18 cellular contexts compared by ENCODE assay signal in the genomic region with DNA sequence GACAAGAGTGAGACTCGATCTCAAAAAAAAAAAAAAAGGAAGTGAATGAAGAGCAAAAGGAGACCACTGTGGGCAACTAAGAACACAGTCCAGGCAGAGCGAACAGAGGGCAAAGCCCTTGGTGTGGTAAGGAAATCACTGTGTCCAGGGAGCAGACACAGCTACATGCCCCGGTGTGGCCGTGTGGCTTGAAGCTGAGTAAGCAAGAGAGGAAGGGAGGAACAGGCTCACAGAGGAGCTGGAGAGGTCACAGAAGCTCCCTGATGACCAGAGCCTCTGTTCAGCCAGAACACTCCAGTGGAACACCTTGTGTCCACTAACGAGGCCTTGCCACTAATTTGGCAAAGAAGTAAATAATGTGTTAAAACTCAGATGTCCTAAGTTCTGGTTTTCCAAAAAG.
DNase-seq lines count a peak whose midpoint lies in the region; ATAC-seq, FAIRE-seq and TF ChIP-seq lines count a peak whose summit lies in the region.
"Had no signal": no experiment of that assay in that cellular context is flagged by ENCODE, and none has a peak within 500 bp of the region (broad histone marks: within the 10 kb centered on the region; RNA-seq: fewer than 3 reads in every experiment).

No MANE protein-coding gene starts in this region.

- H3K9me2 ChIP-seq in MM.1S (replicated peaks; ENCODE audit: insufficient read depth, low read length): no peaks in the 10 kb centered on the region

- dilution Hi-C loops in endothelial cell of umbilical vein (cut with MboI; ENCODE audit: extremely low pct_ligation_motif_present, low sequenced_read_pairs): no loop called here

- no peak overlapping the region for H2BK12ac ChIP-seq in H9 (ENCODE audit: insufficient read length, low read depth, low read length)

- H2BK20ac ChIP-seq in H9 (ENCODE audit: low read depth, low read length, poor library complexity, severe bottlenecking): no peak overlapping the region

- peak; percentile 33 for FAIRE-seq in endothelial cell of umbilical vein (lab: Jason Lieb, UNC)

- H3K4me1 ChIP-seq in H9 (ENCODE audit: insufficient read depth, low read length) (no peaks in the 10 kb centered on the region), endothelial cell of umbilical vein (ENCODE audit: control insufficient read depth, extremely low read depth, insufficient read depth, low read length) (peaks cover 48% of the 10 kb centered on the region), MM.1S (ENCODE audit: low read length) (no peaks in the 10 kb centered on the region)

- H3K14ac ChIP-seq in H9 (ENCODE audit: insufficient read depth, low read length): no peak overlapping the region

- H3K27me3 ChIP-seq in H9 (ENCODE audit: insufficient read depth, low read length): no peaks in the 10 kb centered on the region; the same call in 1 of the 2 replicates
- H3K27me3 ChIP-seq in endothelial cell of umbilical vein (ENCODE audit: control insufficient read depth in 2 of 2, insufficient read depth in 2 of 2, low read length in 2 of 2): no peaks in the 10 kb centered on the region
- peaks cover 51% of the 10 kb centered on the region for H3K27me3 ChIP-seq in MM.1S (replicated peaks; ENCODE audit: insufficient read depth, low read length)

- H3K18ac ChIP-seq in H9 (ENCODE audit: insufficient read length, low read depth, low read length): no peak overlapping the region

- no TSS peak for BruUV-seq in endothelial cell of umbilical vein (replicated peaks; lab: Mats Ljungman, UMichigan)

- no peak overlapping the region for H4K8ac ChIP-seq in H9 (replicated peaks; ENCODE audit: insufficient read length, low read depth, low read length)

- H3K79me1 ChIP-seq in H9 (ENCODE audit: insufficient read depth, low read depth, low read length, poor library complexity, severe bottlenecking): no peaks in the 10 kb centered on the region

- H4K5ac ChIP-seq in H9 (ENCODE audit: insufficient read length, low read depth, low read length): no peak overlapping the region

- no peak overlapping the region for H2AK5ac ChIP-seq in H9 (ENCODE audit: insufficient read length, low read length)

- H3K56ac ChIP-seq in H9 (ENCODE audit: insufficient read length, low read depth, low read length): no peak overlapping the region

- no peak overlapping the region for H4K91ac ChIP-seq in H9 (ENCODE audit: insufficient read length, low read depth, low read length)

- no peaks in the 10 kb centered on the region; a peak in 1 of 5 replicates for H3K9me3 Mint-ChIP-seq in H9
- H3K9me3 Mint-ChIP-seq: CD8-positive, alpha-beta T cell had no signal

- H2BK120ac ChIP-seq in H9 (ENCODE audit: low read depth, low read length, poor library complexity, severe bottlenecking): no peak overlapping the region

- no CpG with 5 or more reads among the region's 5 CpGs for WGBS in H9 (ENCODE audit: extremely low coverage, insufficient read length, low lambda C conversion rate)

- H3K27me3 Mint-ChIP-seq in H9 (ENCODE audit: low read depth) (peaks cover 29% of the 10 kb centered on the region), T-helper 17 cell (peaks cover 81% of the 10 kb centered on the region)

- H3K36me3 ChIP-seq in endothelial cell of umbilical vein (ENCODE audit: control insufficient read depth in 2 of 2, extremely low read depth in 1 of 2, insufficient read depth in 2 of 2, low read length in 2 of 2) (no peaks in the 10 kb centered on the region), MM.1S (replicated peaks; ENCODE audit: insufficient read depth, low read length) (no peaks in the 10 kb centered on the region)
- H3K36me3 ChIP-seq: BLaER1 treated with 17β-estradiol and CSF1 and Interleukin-3, amounts not matched to agents 10 nM and 100 nM had no signal

- no peaks in the 10 kb centered on the region; the same call in 1 of the 2 replicates for H3K79me2 ChIP-seq in H9 (ENCODE audit: insufficient read depth, low read length)
- no peaks in the 10 kb centered on the region for H3K79me2 ChIP-seq in endothelial cell of umbilical vein (ENCODE audit: control insufficient read depth, insufficient read depth, low read length)
- no peaks in the 10 kb centered on the region for H3K79me2 ChIP-seq in MM.1S (ENCODE audit: low read length)

- no peak overlapping the region for H3K4me3 Mint-ChIP-seq in H9
- peak overlapping the region; percentile 45 for H3K4me3 Mint-ChIP-seq in T-helper 17 cell
- H3K4me3 Mint-ChIP-seq: CD8-positive, alpha-beta T cell had no signal

- H3K9me3 ChIP-seq in H9 (ENCODE audit: control insufficient read depth, low read depth, low read length): no peaks in the 10 kb centered on the region
- no peaks in the 10 kb centered on the region for H3K9me3 ChIP-seq in T-helper 17 cell (ENCODE audit: control insufficient read depth, low read length, poor library complexity, severe bottlenecking)
- no peaks in the 10 kb centered on the region for H3K9me3 ChIP-seq in endothelial cell of umbilical vein (replicated peaks; ENCODE audit: control insufficient read depth, insufficient read depth, low read length)
- H3K9me3 ChIP-seq in MM.1S (replicated peaks; ENCODE audit: insufficient read depth, low read length): no peaks in the 10 kb centered on the region

- ATAC-seq in T-helper 17 cell (no peak), HG02763 (IDR thresholded peaks at IDR 0.05; ENCODE audit: unreplicated experiment) (no peak), HG03565 (IDR thresholded peaks at IDR 0.05; ENCODE audit: unreplicated experiment) (no peak), HG02938 (IDR thresholded peaks at IDR 0.05; ENCODE audit: unreplicated experiment) (no peak)
- ATAC-seq: CD8-positive, alpha-beta T cell had no signal

- H3K4me2 ChIP-seq in H9 (ENCODE audit: insufficient read depth, insufficient read length, low read length) (no peak overlapping the region), endothelial cell of umbilical vein (ENCODE audit: insufficient read depth, low read length) (peak overlapping the region; percentile 8), MM.1S (ENCODE audit: low read depth, low read length) (no peak overlapping the region)

- no peaks in the 10 kb centered on the region for H3K23me2 ChIP-seq in H9 (ENCODE audit: insufficient read length, low read depth, low read length, poor library complexity, severe bottlenecking)

- no peak for TF ChIP-seq POLR2A in endothelial cell of umbilical vein (IDR thresholded peaks at IDR 0.05; ENCODE audit: low read depth, low read length)

- H3K4me3 ChIP-seq in endothelial cell of umbilical vein (replicated peaks in 1 of 3; ENCODE audit: insufficient read depth in 1 of 3, low read depth in 1 of 3, low read length in 3 of 3) (no peak overlapping the region), MM.1S (ENCODE audit: low read length) (no peak overlapping the region)
- H3K4me3 ChIP-seq: BLaER1 treated with 17β-estradiol and CSF1 and Interleukin-3, amounts not matched to agents 10 nM and 100 nM had no signal

- H3K36me3 Mint-ChIP-seq in H9 (ENCODE audit: insufficient read depth in 1 of 3, low read depth in 3 of 3): no peaks in the 10 kb centered on the region
- peaks cover 14% of the 10 kb centered on the region for H3K36me3 Mint-ChIP-seq in T-helper 17 cell (ENCODE audit: low read depth)
- H3K36me3 Mint-ChIP-seq: CD8-positive, alpha-beta T cell had no signal

- no peaks in the 10 kb centered on the region for H3K9me1 ChIP-seq in endothelial cell of umbilical vein (replicated peaks; ENCODE audit: control insufficient read depth, extremely low read depth, insufficient read depth, low read length)

- H3K27ac ChIP-seq in H9 (ENCODE audit: insufficient read length, low read depth, low read length) (no peak overlapping the region), endothelial cell of umbilical vein (ENCODE audit: insufficient read depth, low read depth, low read length) (peak overlapping the region; percentile 69), MM.1S (ENCODE audit: low read length) (no peak overlapping the region)
- H3K27ac ChIP-seq: BLaER1 treated with 17β-estradiol and CSF1 and Interleukin-3, amounts not matched to agents 10 nM and 100 nM had no signal

- H4K20me1 ChIP-seq in H9 (ENCODE audit: control insufficient read depth, insufficient read depth, insufficient read length) (no peaks in the 10 kb centered on the region), endothelial cell of umbilical vein (replicated peaks; ENCODE audit: control insufficient read depth, extremely low read depth, insufficient read depth, low read length) (no peaks in the 10 kb centered on the region), MM.1S (ENCODE audit: insufficient read depth, low read length) (no peaks in the 10 kb centered on the region)

- no peaks in the 10 kb centered on the region for H3F3A ChIP-seq in MM.1S (ENCODE audit: insufficient read depth, low read length)

- peaks cover 11 to 14% of the 10 kb centered on the region in 2 experiments for H3K4me1 Mint-ChIP-seq in H9
- H3K4me1 Mint-ChIP-seq in T-helper 17 cell: peaks cover 9% of the 10 kb centered on the region

- no peak overlapping the region for H2AFZ ChIP-seq in H9 (ENCODE audit: low read length)
- H2AFZ ChIP-seq in endothelial cell of umbilical vein (ENCODE audit: low read depth, low read length): no peak overlapping the region
- no peak overlapping the region for H2AFZ ChIP-seq in MM.1S (ENCODE audit: low read length)

- TF ChIP-seq CTCF in H9 (conservative IDR thresholded peaks at IDR 0.05) (no peak), endothelial cell of umbilical vein (IDR thresholded peaks at IDR 0.05; ENCODE audit: extremely low read depth in 1 of 2, insufficient read depth in 1 of 2, low read depth in 1 of 2, low read length in 2 of 2) (no peak), MM.1S (IDR thresholded peaks at IDR 0.05; ENCODE audit: low read length) (no peak)

- no peak overlapping the region for H3T11ph ChIP-seq in H9 (ENCODE audit: low read length)

- DNase-seq in H9: no peak
- DNase-seq in T-helper 17 cell: no peak
- DNase-seq in endothelial cell of umbilical vein (ENCODE audit: low read depth, low spot score): peak; percentile 39
- peak; percentile 44 for DNase-seq in posterior vena cava (ENCODE audit: low spot score)
- DNase-seq in MM.1S: no peak
- DNase-seq: DMS79, HCEC 1CT, KBM-7, MV-4-11, NCI-H1694 treated with DMSO at 0.1 percent for 48 hours, NCI-H510A, NCI-H774, Right ventricle myocardium superior had no signal

- POLR2A ChIA-PET in endothelial cell of umbilical vein (lab: Charles Lee): no interaction called here

- CTCF ChIA-PET in endothelial cell of umbilical vein (lab: Charles Lee): interaction anchor here (0.6 to 2.5 kb wide), 22 partner anchors 9 to 126 kb away, joined by 3 to 18 read pairs (median 4); partner anchors contain the start of gene GATA2

- no peak overlapping the region for H2BK5ac ChIP-seq in H9 (ENCODE audit: insufficient read length, low read length)

- no peak overlapping the region for H3K4ac ChIP-seq in H9 (ENCODE audit: low read depth, low read length)

- no peak overlapping the region for H3K9ac ChIP-seq in H9 (ENCODE audit: extremely low read depth, insufficient read length, low read length)
- no peak overlapping the region for H3K9ac ChIP-seq in endothelial cell of umbilical vein (replicated peaks; ENCODE audit: extremely low read depth, insufficient read depth, low read length)
- H3K9ac ChIP-seq in MM.1S (ENCODE audit: low read length): no peak overlapping the region
- H3K9ac ChIP-seq: BLaER1 treated with 17β-estradiol and CSF1 and Interleukin-3, amounts not matched to agents 10 nM and 100 nM had no signal

- H2BK15ac ChIP-seq in H9 (ENCODE audit: low read depth, low read length): no peak overlapping the region

- intact Hi-C loops in endothelial cell of umbilical vein (cut with micrococcal nuclease): no loop called here
- intact Hi-C loops in posterior vena cava (cut with DNase I): loop anchor here in 1 of 2 donors (10.0 kb wide), 1 partner anchor 1851 kb away; no protein-coding TSS in a partner anchor

- peak overlapping the region in 2 of 3 experiments; percentile 13 to 33; a peak in 3 of 7 replicates for H3K27ac Mint-ChIP-seq in H9
- H3K27ac Mint-ChIP-seq in T-helper 17 cell: no peak overlapping the region
- H3K27ac Mint-ChIP-seq: CD8-positive, alpha-beta T cell had no signal

- H3K23ac ChIP-seq in H9 (ENCODE audit: insufficient read length, low read depth, low read length): no peak overlapping the region

Comparison
In these comparisons a context has a peak if more than half of its experiments do, and no peak if none do; other contexts are left out.
1. DNase-seq: peak in endothelial cell of umbilical vein (single experiment) and posterior vena cava (single experiment); none in H9 (single experiment), T-helper 17 cell (0 of 3) and MM.1S (single experiment).